15 cellular contexts compared by ENCODE assay signal in the genomic region with DNA sequence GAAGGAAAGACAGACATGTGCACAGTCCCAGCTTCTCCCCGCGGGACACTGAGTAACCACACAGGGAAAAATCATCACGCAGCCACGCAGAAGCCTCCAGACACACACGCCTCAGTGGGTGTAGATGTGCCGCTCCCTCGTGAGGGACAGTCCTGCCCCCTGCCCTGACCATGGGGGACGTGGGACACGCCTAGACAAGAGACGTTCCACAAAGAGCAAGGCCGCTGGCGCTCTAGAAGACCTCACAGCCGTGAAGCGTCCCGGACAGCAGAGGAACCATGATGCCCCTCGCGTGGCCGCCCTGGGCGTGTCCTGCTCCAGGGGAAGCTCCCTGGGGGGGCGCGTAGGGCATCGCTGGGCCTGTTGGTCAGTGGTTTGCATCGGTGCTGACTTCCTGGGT.
"Had no signal": no experiment of that assay in that cellular context is flagged by ENCODE, and none has a peak within 500 bp of the region (broad histone marks: within the 10 kb centered on the region; RNA-seq: fewer than 3 reads in every experiment).

No MANE protein-coding gene starts in this region.

- DNase-seq: activated CD8-positive, alpha-beta T cell treated with anti-CD3 and anti-CD28 coated beads, Interleukin-2, amount 10 ng/mL, durations not matched to agents 7 days and 5 days; esophagus squamous epithelium; foreskin fibroblast; glutamatergic neuron; immature natural killer cell; left colon; mesendoderm; stimulated activated CD4-positive, alpha-beta T cell treated with anti-CD3 and anti-CD28 coated beads, Interleukin-1b, Interleukin-23, amount 100 ng/mL, for 48 hours; stimulated activated naive B cell treated with anti-CD40 and anti-IgM and Interleukin-4, amounts not matched to agents 10 μg/mL and 1 μg/mL and 100 μg/mL, for 72 hours; T-helper 9 cell; trophoblast cell had no signal

- H3K4me3 ChIP-seq: ascending aorta, esophagus squamous epithelium, right atrium auricular region had no signal

- H3K4me1 ChIP-seq: ascending aorta, esophagus squamous epithelium, right atrium auricular region had no signal

- H3K9me3 ChIP-seq: ascending aorta, esophagus squamous epithelium, neutrophil, right atrium auricular region had no signal

- ATAC-seq: activated CD8-positive, alpha-beta T cell treated with anti-CD3 and anti-CD28 coated beads, Interleukin-2, amount 10 ng/mL, durations not matched to agents 7 days and 5 days; activated T-helper 17 cell treated with anti-CD3 and anti-CD28 coated beads, Interleukin-2, amount 50 U/mL, for 72 hours; left colon; stimulated activated naive B cell treated with anti-CD40 and anti-IgM and Interleukin-4, amounts not matched to agents 10 μg/mL and 1 μg/mL and 100 μg/mL, for 72 hours had no signal

- H3K27me3 ChIP-seq: ascending aorta, esophagus squamous epithelium, neutrophil, right atrium auricular region had no signal

- H3K27ac ChIP-seq: ascending aorta, esophagus squamous epithelium, neutrophil, right atrium auricular region had no signal

- H3K36me3 ChIP-seq: ascending aorta, esophagus squamous epithelium, right atrium auricular region had no signal
